ENCODE assay signal across 1 cellular context in the genomic region with DNA sequence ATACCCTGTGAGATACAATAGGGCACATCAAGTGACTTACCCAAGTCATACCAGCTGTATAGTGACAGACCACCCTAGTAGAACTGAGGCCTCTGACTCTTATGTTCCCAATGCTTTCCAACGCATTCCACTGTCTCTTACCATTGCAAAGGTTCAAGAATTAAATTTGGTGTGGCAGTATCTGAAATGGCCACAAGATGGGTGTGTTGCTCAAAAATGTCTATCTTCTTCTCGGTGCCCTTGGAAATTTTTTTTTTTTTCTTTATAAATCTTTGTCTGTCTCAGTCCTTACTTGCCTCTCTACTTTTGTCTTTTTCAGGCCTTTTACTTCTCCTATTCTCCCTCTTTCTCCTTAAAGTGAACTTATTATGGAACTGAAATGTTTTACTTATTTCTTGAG.
TF ChIP-seq lines count a peak whose summit lies in the region.

No MANE protein-coding gene starts in this region.

TF ChIP-seq in HCT116, 20 proteins besides CTCF, POLR2A, EP300 and RAD21 (continued from another document):
- TF ChIP-seq YY1 (IDR thresholded peaks at IDR 0.05; ENCODE audit: extremely low read depth, insufficient replicate concordance, low read depth, low read length) (no peak), SP1 (IDR thresholded peaks at IDR 0.05; ENCODE audit: low read depth) (no peak), TCF7L2 (IDR thresholded peaks at IDR 0.05; ENCODE audit: borderline replicate concordance, extremely low read depth, insufficient read depth, insufficient read length) (no peak)
TF ChIP-seq in HCT116: peak in this region for 0.
